ENCODE assay signal across 11 cellular contexts in the genomic region with DNA sequence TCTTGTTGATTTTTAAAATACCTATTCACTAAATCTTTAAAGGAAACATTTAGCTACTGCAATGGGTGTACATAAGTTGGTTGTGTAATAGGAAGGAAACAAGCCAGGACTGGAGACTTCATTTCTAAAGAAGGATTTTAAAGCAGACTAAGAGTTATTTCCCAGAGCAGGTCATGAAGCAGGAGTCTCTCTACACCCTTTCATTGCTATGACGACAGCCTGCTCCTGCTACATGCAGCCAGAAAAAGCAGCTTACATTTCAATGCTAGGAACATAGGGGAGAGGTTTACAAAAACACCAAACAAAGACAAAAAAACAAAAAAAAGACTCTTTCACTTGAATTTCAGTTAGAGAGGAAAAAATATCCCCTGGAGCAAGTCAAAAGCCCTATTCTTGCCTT. TPM values are rescaled to one million over a fixed set of nuclear protein-coding genes. Genes with fewer than 3 reads are reported as not detected.
DNase-seq lines count a peak whose midpoint lies in the region; ATAC-seq and TF ChIP-seq lines count a peak whose summit lies in the region.
"Had no signal": no experiment of that assay in that cellular context is flagged by ENCODE, and none has a peak within 500 bp of the region (broad histone marks: within the 10 kb centered on the region; RNA-seq: fewer than 3 reads in every experiment).

No MANE protein-coding gene starts in this region.

- H3K4me1 Mint-ChIP-seq in CD4-positive, alpha-beta memory T cell, result no peaks in the 10 kb centered on the region

- no peaks in the 10 kb centered on the region for H3K27me3 ChIP-seq in thoracic aorta (replicated peaks; ENCODE audit: insufficient read depth)
- no peaks in the 10 kb centered on the region for H3K27me3 ChIP-seq in CD4-positive, alpha-beta memory T cell (ENCODE audit: insufficient read depth, low read length)
- H3K27me3 ChIP-seq: MG63 had no signal

- peaks cover 0 to 32% (median 14%) of the 10 kb centered on the region in 8 donors for H3K9me3 Mint-ChIP-seq in CD4-positive, alpha-beta memory T cell

- peak overlapping the region; percentile 92 for H3K27ac ChIP-seq in angular gyrus (ENCODE audit: low read depth, low read length)
- peak overlapping the region; percentile 92 to 96 for H3K27ac ChIP-seq in thoracic aorta
- no peak overlapping the region for H3K27ac ChIP-seq in CD4-positive, alpha-beta memory T cell (ENCODE audit: low read depth, low read length)

- no peak overlapping the region for H3K4me3 Mint-ChIP-seq in CD4-positive, alpha-beta memory T cell

- H3K36me3 Mint-ChIP-seq in CD4-positive, alpha-beta memory T cell, result no peaks in the 10 kb centered on the region

- intact Hi-C loops in CD4-positive, alpha-beta memory T cell (cut with micrococcal nuclease), result no loop called here

- H3K27ac Mint-ChIP-seq in CD4-positive, alpha-beta memory T cell, result no peak overlapping the region

- peak overlapping the region; percentile 79 for H3K4me3 ChIP-seq in thoracic aorta
- no peak overlapping the region for H3K4me3 ChIP-seq in CD4-positive, alpha-beta memory T cell (ENCODE audit: low read length in 2 of 2)
- H3K4me3 ChIP-seq: MG63 had no signal

- DNase-seq in fibroblast of gingiva (ENCODE audit: low read depth) (peak; percentile 27), midbrain (lab: John Stamatoyannopoulos, UW) (peak; percentile 46), thoracic aorta (ENCODE audit: low spot score) (no peak), AG08396 (ENCODE audit: low spot score) (no peak), NCI-H1048 (lab: John Stamatoyannopoulos, UW) (no peak)
- no peak for DNase-seq in CD4-positive, alpha-beta memory T cell
- DNase-seq: MG63; stimulated activated CD4-positive, alpha-beta T cell treated with anti-CD3 and anti-CD28 coated beads, Interleukin-4, amount 100 ng/mL, for 24 hours had no signal

- peaks cover 29 to 65% of the 10 kb centered on the region in 2 donors for H3K4me1 ChIP-seq in thoracic aorta (ENCODE audit: control insufficient read depth in 1 of 2, low read depth in 2 of 2)
- no peaks in the 10 kb centered on the region for H3K4me1 ChIP-seq in CD4-positive, alpha-beta memory T cell (ENCODE audit: insufficient read depth, low read length)

- H3K27me3 Mint-ChIP-seq in CD4-positive, alpha-beta memory T cell, result peaks cover 0 to 2% of the 10 kb centered on the region in 2 donors

- POLR2A ChIA-PET in CD4-positive, alpha-beta memory T cell (lab: Charles Lee; ENCODE audit: partially characterized antibody), result no interaction called here

- no peak for TF ChIP-seq CTCF in thoracic aorta (IDR thresholded peaks at IDR 0.05)

- peak; percentile 48 for ATAC-seq in thoracic aorta (ENCODE audit: insufficient number of reproducible peaks, low FRiP score, low read depth)
- ATAC-seq in GM21528 (IDR thresholded peaks at IDR 0.05; ENCODE audit: low FRiP score, unreplicated experiment), result no peak

- H3K36me3 ChIP-seq in thoracic aorta, result peaks cover 4% of the 10 kb centered on the region
- no peaks in the 10 kb centered on the region for H3K36me3 ChIP-seq in CD4-positive, alpha-beta memory T cell (ENCODE audit: insufficient read depth, low read length)
- H3K36me3 ChIP-seq: MG63 had no signal

- no peaks in the 10 kb centered on the region for H3K9me3 ChIP-seq in thoracic aorta
- no peaks in the 10 kb centered on the region for H3K9me3 ChIP-seq in CD4-positive, alpha-beta memory T cell (ENCODE audit: control insufficient read depth in 1 of 2, low read length in 2 of 2)
- H3K9me3 ChIP-seq: MG63 had no signal

- CTCF ChIA-PET in CD4-positive, alpha-beta memory T cell (lab: Charles Lee; ENCODE audit: partially characterized antibody), result no interaction called here

RNA-seq across cellular contexts. Expression of gene SPARCL1, which starts 3.5 kb away (rescaled TPM):
- total RNA-seq in thoracic aorta, result 1,000 to 10,000 TPM; 1,225 to 2,315 TPM
- total RNA-seq in CD4-positive, alpha-beta memory T cell, result not detected
- polyA plus RNA-seq in CD4-positive, alpha-beta memory T cell, result not detected
- total RNA-seq: mononuclear cell had no signal

Comparison
In these comparisons a context has a peak if more than half of its experiments do, and no peak if none do; other contexts are left out.
1. DNase-seq: peak in fibroblast of gingiva (single experiment) and midbrain (single experiment); none in thoracic aorta (single experiment), AG08396 (single experiment), NCI-H1048 (single experiment) and CD4-positive, alpha-beta memory T cell (0 of 5).
2. RNA of gene SPARCL1, which starts 3.5 kb away (total RNA-seq): 1,225 to 2,315 TPM in thoracic aorta; not detected in CD4-positive, alpha-beta memory T cell; every median in the first group is over 1,000 times any median in the second.